Comparison of ENCODE assay signal across 12 cellular contexts in genomic region chr4:159047478-159048165, GRCh38. TPM values are rescaled to one million over a fixed set of nuclear protein-coding genes. Genes with fewer than 3 reads are reported as not detected.
DNase-seq lines count a peak whose midpoint lies in the region; ATAC-seq and TF ChIP-seq lines count a peak whose summit lies in the region.
"Had no signal": no experiment of that assay in that cellular context is flagged by ENCODE, and none has a peak within 500 bp of the region (broad histone marks: within the 10 kb centered on the region; RNA-seq: fewer than 3 reads in every experiment).

No MANE protein-coding gene starts in this region.

- H3K4me3 Mint-ChIP-seq in CD8-positive, alpha-beta T cell: no peak overlapping the region
- H3K4me3 Mint-ChIP-seq: natural killer cell treated with Interleukin-12 subunit alpha and Interleukin-12 subunit beta and Interleukin-15 and Interleukin-18, amount 100 ng/mL, for 72 hours had no signal

- ATAC-seq in mucosa of descending colon: peak; percentile 22
- no peak for ATAC-seq in CD8-positive, alpha-beta T cell

- no peaks in the 10 kb centered on the region for H3K36me3 ChIP-seq in mucosa of descending colon (ENCODE audit: low read depth)
- H3K36me3 ChIP-seq in CD8-positive, alpha-beta T cell (ENCODE audit: insufficient read depth, low read length): no peaks in the 10 kb centered on the region

- intact Hi-C loops in mucosa of descending colon (cut with DNase I, micrococcal nuclease): no loop called here
- intact Hi-C loops in CD8-positive, alpha-beta T cell (cut with DNase I, micrococcal nuclease): no loop called here

- peaks cover 3% of the 10 kb centered on the region for H3K4me1 ChIP-seq in mucosa of descending colon (ENCODE audit: low read depth)
- no peaks in the 10 kb centered on the region for H3K4me1 ChIP-seq in CD8-positive, alpha-beta T cell (ENCODE audit: insufficient read depth, low read length)

- no peaks in the 10 kb centered on the region for H3K27me3 ChIP-seq in CD8-positive, alpha-beta T cell (ENCODE audit: insufficient read depth, low read length)

- H3K9me3 Mint-ChIP-seq in CD8-positive, alpha-beta T cell: no peaks in the 10 kb centered on the region
- H3K9me3 Mint-ChIP-seq: natural killer cell treated with Interleukin-12 subunit alpha and Interleukin-12 subunit beta and Interleukin-15 and Interleukin-18, amount 100 ng/mL, for 72 hours had no signal

- TF ChIP-seq CTCF in mucosa of descending colon (IDR thresholded peaks at IDR 0.05): no peak
- TF ChIP-seq CTCF in CD8-positive, alpha-beta T cell (IDR thresholded peaks at IDR 0.05): no peak

- CTCF ChIA-PET in CD8-positive, alpha-beta T cell (lab: Charles Lee): no interaction called here

- H3K27me3 Mint-ChIP-seq in CD8-positive, alpha-beta T cell (ENCODE audit: low read depth): peaks cover 6% of the 10 kb centered on the region

- no peaks in the 10 kb centered on the region for H3K4me1 Mint-ChIP-seq in CD8-positive, alpha-beta T cell (ENCODE audit: low read depth)

- DNase-seq in AG08396 (ENCODE audit: low spot score) (peak; percentile 8), NCI-H146 (lab: John Stamatoyannopoulos, UW) (peak; percentile 38), cerebellar cortex (ENCODE audit: low spot score) (peak; percentile 2), mucosa of descending colon (no peak), middle frontal gyrus (ENCODE audit: extremely low spot score, low spot score) (no peak), GDM1 (lab: John Stamatoyannopoulos, UW) (no peak), DMS153 treated with DMSO at 0.1 percent for 48 hours (lab: John Stamatoyannopoulos, UW; ENCODE audit: unreplicated experiment) (no peak)
- no peak for DNase-seq in CD8-positive, alpha-beta T cell
- DNase-seq: H7; stimulated activated naive CD4-positive, alpha-beta T cell; T1000 had no signal

- no peak overlapping the region for H3K4me3 ChIP-seq in mucosa of descending colon
- no peak overlapping the region for H3K4me3 ChIP-seq in CD8-positive, alpha-beta T cell (ENCODE audit: low read depth, low read length)

- H3K27ac Mint-ChIP-seq in CD8-positive, alpha-beta T cell: no peak overlapping the region
- H3K27ac Mint-ChIP-seq: natural killer cell treated with Interleukin-12 subunit alpha and Interleukin-12 subunit beta and Interleukin-15 and Interleukin-18, amount 100 ng/mL, for 72 hours had no signal

- H3K27ac ChIP-seq in CD8-positive, alpha-beta T cell (ENCODE audit: low read depth, low read length): no peak overlapping the region

- no peaks in the 10 kb centered on the region for H3K9me3 ChIP-seq in mucosa of descending colon
- H3K9me3 ChIP-seq in CD8-positive, alpha-beta T cell (ENCODE audit: low read length): no peaks in the 10 kb centered on the region

- no peaks in the 10 kb centered on the region for H3K36me3 Mint-ChIP-seq in CD8-positive, alpha-beta T cell
- H3K36me3 Mint-ChIP-seq: natural killer cell treated with Interleukin-12 subunit alpha and Interleukin-12 subunit beta and Interleukin-15 and Interleukin-18, amount 100 ng/mL, for 72 hours had no signal

- POLR2A ChIA-PET in CD8-positive, alpha-beta T cell (lab: Charles Lee): no interaction called here

RNA-seq across cellular contexts. Expression of gene RAPGEF2, which starts 55.3 kb away (rescaled TPM):
- 10 to 100 TPM; 42.8 to 68.2 (median 55.1) TPM for total RNA-seq in mucosa of descending colon
- 10 to 100 TPM; 24.1 to 25.8 TPM for total RNA-seq in CD8-positive, alpha-beta T cell

Comparison
In these comparisons a context has a peak if more than half of its experiments do, and no peak if none do; other contexts are left out.
1. DNase-seq: peak in AG08396 (single experiment), NCI-H146 (single experiment) and cerebellar cortex (single experiment); none in mucosa of descending colon (0 of 3), middle frontal gyrus (single experiment), GDM1 (single experiment), DMS153 treated with DMSO at 0.1 percent for 48 hours (single experiment) and CD8-positive, alpha-beta T cell (0 of 7).